15 cellular contexts compared by ENCODE assay signal in the genomic region with DNA sequence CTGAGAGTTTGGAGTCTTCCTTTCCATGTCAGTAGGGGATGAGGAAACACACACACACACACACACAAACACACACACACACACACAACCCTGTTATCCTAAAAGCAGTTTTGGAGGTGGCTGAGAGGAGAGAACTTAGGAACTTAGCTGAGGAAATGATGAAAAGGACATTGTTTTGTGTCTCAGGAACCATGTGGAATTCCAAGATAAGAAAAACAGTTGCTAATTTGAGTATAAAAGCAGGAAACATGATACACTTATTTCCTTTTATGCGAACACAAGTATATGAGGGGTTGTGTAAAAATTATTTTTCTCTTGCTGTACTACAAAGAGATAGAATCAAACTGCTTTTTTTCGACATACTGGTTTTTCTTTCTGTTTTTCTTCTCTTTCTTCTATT. TPM values are rescaled to one million over a fixed set of nuclear protein-coding genes. Genes with fewer than 3 reads are reported as not detected.
DNase-seq lines count a peak whose midpoint lies in the region; ATAC-seq and TF ChIP-seq lines count a peak whose summit lies in the region.
"Had no signal": no experiment of that assay in that cellular context is flagged by ENCODE, and none has a peak within 500 bp of the region (broad histone marks: within the 10 kb centered on the region; RNA-seq: fewer than 3 reads in every experiment).

A gene with protein sequence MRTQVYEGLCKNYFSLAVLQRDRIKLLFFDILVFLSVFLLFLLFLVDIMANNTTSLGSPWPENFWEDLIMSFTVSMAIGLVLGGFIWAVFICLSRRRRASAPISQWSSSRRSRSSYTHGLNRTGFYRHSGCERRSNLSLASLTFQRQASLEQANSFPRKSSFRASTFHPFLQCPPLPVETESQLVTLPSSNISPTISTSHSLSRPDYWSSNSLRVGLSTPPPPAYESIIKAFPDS (plus strand): TSS at position 264 of the 400 bp plus-strand sequence. CDS start 6 bp downstream, at position 270.

- H3K27me3 Mint-ChIP-seq in mesothelial cell of epicardium (ENCODE audit: low read depth): no peaks in the 10 kb centered on the region

- H3K4me1 ChIP-seq in SK-N-SH (ENCODE audit: control insufficient read depth in 1 of 2, insufficient read depth in 2 of 2, low read depth in 1 of 2, low read length in 1 of 2): no peaks in the 10 kb centered on the region; a peak in 2 of 4 replicates
- H3K4me1 ChIP-seq in urinary bladder (ENCODE audit: insufficient read depth): no peaks in the 10 kb centered on the region

- peak within 1 kb of the TSS; percentile 62 to 92; a peak in 3 of 4 replicates for H3K27ac ChIP-seq in SK-N-SH (ENCODE audit: low read depth in 2 of 2, low read length in 1 of 2)
- no peak within 1 kb of the TSS for H3K27ac ChIP-seq in urinary bladder (ENCODE audit: low read depth)
- H3K27ac ChIP-seq: 22Rv1 had no signal

- H3K4me3 ChIP-seq in SK-N-SH (ENCODE audit: low read depth in 2 of 2, low read length in 1 of 2) (peak within 1 kb of the TSS; percentile 31 to 49; a peak in 2 of 4 replicates), fibroblast of the aortic adventitia (ENCODE audit: low read depth, low read length) (peak within 1 kb of the TSS; percentile 40), urinary bladder (ENCODE audit: low read depth, low read length) (no peak within 1 kb of the TSS)

- peak within 1 kb of the TSS; percentile 36 for H3K4me3 Mint-ChIP-seq in mesothelial cell of epicardium
- H3K4me3 Mint-ChIP-seq: brain; T-helper 1 cell treated with Interleukin-12 subunit alpha and Interleukin-12 subunit beta and Interleukin-4 antibody, amounts not matched to agents 30 μg/mL and 1 μg/mL, for 36 hours had no signal

- H3K27ac Mint-ChIP-seq in mesothelial cell of epicardium: no peak within 1 kb of the TSS
- H3K27ac Mint-ChIP-seq: brain; T-helper 1 cell treated with Interleukin-12 subunit alpha and Interleukin-12 subunit beta and Interleukin-4 antibody, amounts not matched to agents 30 μg/mL and 1 μg/mL, for 36 hours had no signal

- no peaks in the 10 kb centered on the region for H3K36me3 ChIP-seq in SK-N-SH (replicated peaks in 1 of 2; ENCODE audit: control insufficient read depth in 1 of 2, insufficient read depth in 2 of 2, low read length in 1 of 2)
- H3K36me3 ChIP-seq in urinary bladder (ENCODE audit: insufficient read depth): no peaks in the 10 kb centered on the region

- peaks cover 48% of the 10 kb centered on the region for H3K79me2 ChIP-seq in SK-N-SH (ENCODE audit: insufficient read depth)

- no peaks in the 10 kb centered on the region for H3K27me3 ChIP-seq in SK-N-SH (ENCODE audit: insufficient read depth)

- DNase-seq in SK-N-SH (no peak), fibroblast of the aortic adventitia (ENCODE audit: low read depth) (peak; percentile 62), mesothelial cell of epicardium (ENCODE audit: low spot score in 2 of 2, unreplicated experiment in 2 of 2) (no peak), RPMI8226 (no peak), NOMO-1 treated with dmso at 0.1 percent for 144 hours (lab: John Stamatoyannopoulos, UW; ENCODE audit: unreplicated experiment) (no peak), NOMO-1 (lab: John Stamatoyannopoulos, UW; ENCODE audit: unreplicated experiment in 2 of 2) (no peak)
- DNase-seq: activated CD4-positive, alpha-beta T cell treated with anti-CD3 and anti-CD28 coated beads, Interleukin-2, amount 50 U/mL, for 1 hour; NCI-H1105 treated with DMSO at 0.1 percent for 48 hours; NCI-H446 had no signal

- H3K9me2 ChIP-seq in SK-N-SH: no peaks in the 10 kb centered on the region

- peak within 1 kb of the TSS; percentile 88 for H2AFZ ChIP-seq in SK-N-SH (ENCODE audit: low read depth)

- H3F3A ChIP-seq in SK-N-SH (replicated peaks; ENCODE audit: insufficient read depth): peaks cover 30% of the 10 kb centered on the region

- peak within 1 kb of the TSS; percentile 66 for H3K4me2 ChIP-seq in SK-N-SH

- POLR2A ChIA-PET in SK-N-SH (lab: Yijun Ruan, JAX): no interaction called here

- H3K9me3 Mint-ChIP-seq in mesothelial cell of epicardium: peaks cover 3% of the 10 kb centered on the region
- H3K9me3 Mint-ChIP-seq: brain; T-helper 1 cell treated with Interleukin-12 subunit alpha and Interleukin-12 subunit beta and Interleukin-4 antibody, amounts not matched to agents 30 μg/mL and 1 μg/mL, for 36 hours had no signal

- no peak; the same call in 2 of the 3 replicates for ATAC-seq in SK-N-SH treated with all-trans-retinoic acid at 6 μM for 48 hours

- CTCF ChIA-PET in SK-N-SH (lab: Yijun Ruan, JAX): no interaction called here

- no peaks in the 10 kb centered on the region for H3K36me3 Mint-ChIP-seq in mesothelial cell of epicardium
- H3K36me3 Mint-ChIP-seq: brain had no signal

- no peak for TF ChIP-seq CTCF in SK-N-SH (IDR thresholded peaks at IDR 0.05)
- no peak for TF ChIP-seq CTCF in fibroblast of the aortic adventitia (IDR thresholded peaks at IDR 0.05; ENCODE audit: insufficient read depth, low read length)
- TF ChIP-seq CTCF in mesothelial cell of epicardium (IDR thresholded peaks at IDR 0.05; ENCODE audit: unreplicated experiment): no peak

- peaks cover 16% of the 10 kb centered on the region for H3K4me1 Mint-ChIP-seq in mesothelial cell of epicardium
- H3K4me1 Mint-ChIP-seq: brain had no signal

- TF ChIP-seq RAD21 in SK-N-SH (IDR thresholded peaks at IDR 0.05; ENCODE audit: low read length): no peak

- 39% methylated on average over 2 of the region's 2 CpGs for WGBS in SK-N-SH (ENCODE audit: low lambda C conversion rate)
- WGBS in urinary bladder: 63% methylated on average over 2 of the region's 2 CpGs

- no peaks in the 10 kb centered on the region for H4K20me1 ChIP-seq in SK-N-SH (ENCODE audit: insufficient read depth)

- TF ChIP-seq EP300 in SK-N-SH (IDR thresholded peaks at IDR 0.05; ENCODE audit: borderline replicate concordance in 1 of 2, low read depth in 1 of 2, low read length in 1 of 2): no peak

- H3K9me3 ChIP-seq in SK-N-SH: no peaks in the 10 kb centered on the region

- peak within 1 kb of the TSS; percentile 80 for H3K9ac ChIP-seq in SK-N-SH

TF ChIP-seq in SK-N-SH, 30 proteins besides CTCF, POLR2A, EP300 and RAD21 (continues in another document):
- TF ChIP-seq FOSL2 (IDR thresholded peaks at IDR 0.05; ENCODE audit: borderline replicate concordance, low read depth) (no peak), RXRA (IDR thresholded peaks at IDR 0.05; ENCODE audit: borderline replicate concordance, low read depth) (no peak), FOXM1 (IDR thresholded peaks at IDR 0.05; ENCODE audit: low read depth) (no peak), NFIC (IDR thresholded peaks at IDR 0.05; ENCODE audit: borderline replicate concordance) (no peak), FOXJ3 (CRISPR knock-in tag; IDR thresholded peaks at IDR 0.05) (no peak)

TF ChIP-seq in SK-N-SH treated with all-trans-retinoic acid at 6 μM for 48 hours, 23 proteins besides CTCF, POLR2A, EP300 and RAD21 (continues in another document):
- TF ChIP-seq ZNF565 (CRISPR knock-in tag; conservative IDR thresholded peaks at IDR 0.05; ENCODE audit: low read depth): no peak
- no peak for TF ChIP-seq BACH2 (CRISPR knock-in tag; IDR thresholded peaks at IDR 0.05; ENCODE audit: borderline replicate concordance)
- TF ChIP-seq, protein P1, sequence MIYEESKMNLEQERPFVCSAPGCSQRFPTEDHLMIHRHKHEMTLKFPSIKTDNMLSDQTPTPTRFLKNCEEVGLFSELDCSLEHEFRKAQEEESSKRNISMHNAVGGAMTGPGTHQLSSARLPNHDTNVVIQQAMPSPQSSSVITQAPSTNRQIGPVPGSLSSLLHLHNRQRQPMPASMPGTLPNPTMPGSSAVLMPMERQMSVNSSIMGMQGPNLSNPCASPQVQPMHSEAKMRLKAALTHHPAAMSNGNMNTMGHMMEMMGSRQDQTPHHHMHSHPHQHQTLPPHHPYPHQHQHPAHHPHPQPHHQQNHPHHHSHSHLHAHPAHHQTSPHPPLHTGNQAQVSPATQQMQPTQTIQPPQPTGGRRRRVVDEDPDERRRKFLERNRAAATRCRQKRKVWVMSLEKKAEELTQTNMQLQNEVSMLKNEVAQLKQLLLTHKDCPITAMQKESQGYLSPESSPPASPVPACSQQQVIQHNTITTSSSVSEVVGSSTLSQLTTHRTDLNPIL (CRISPR knock-in tag; IDR thresholded peaks at IDR 0.05; ENCODE audit: low read depth): no peak
- TF ChIP-seq ZFP3 (CRISPR knock-in tag; IDR thresholded peaks at IDR 0.05): no peak
- TF ChIP-seq ARNTL (CRISPR knock-in tag; IDR thresholded peaks at IDR 0.05; ENCODE audit: borderline replicate concordance, low read depth): no peak
- TF ChIP-seq GLIS3 (CRISPR knock-in tag; IDR thresholded peaks at IDR 0.05): no peak
- no peak for TF ChIP-seq CSDC2 (CRISPR knock-in tag; IDR thresholded peaks at IDR 0.05)
- TF ChIP-seq, protein P2, sequence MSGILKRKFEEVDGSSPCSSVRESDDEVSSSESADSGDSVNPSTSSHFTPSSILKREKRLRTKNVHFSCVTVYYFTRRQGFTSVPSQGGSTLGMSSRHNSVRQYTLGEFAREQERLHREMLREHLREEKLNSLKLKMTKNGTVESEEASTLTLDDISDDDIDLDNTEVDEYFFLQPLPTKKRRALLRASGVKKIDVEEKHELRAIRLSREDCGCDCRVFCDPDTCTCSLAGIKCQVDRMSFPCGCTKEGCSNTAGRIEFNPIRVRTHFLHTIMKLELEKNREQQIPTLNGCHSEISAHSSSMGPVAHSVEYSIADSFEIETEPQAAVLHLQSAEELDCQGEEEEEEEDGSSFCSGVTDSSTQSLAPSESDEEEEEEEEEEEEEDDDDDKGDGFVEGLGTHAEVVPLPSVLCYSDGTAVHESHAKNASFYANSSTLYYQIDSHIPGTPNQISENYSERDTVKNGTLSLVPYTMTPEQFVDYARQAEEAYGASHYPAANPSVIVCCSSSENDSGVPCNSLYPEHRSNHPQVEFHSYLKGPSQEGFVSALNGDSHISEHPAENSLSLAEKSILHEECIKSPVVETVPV (CRISPR knock-in tag; IDR thresholded peaks at IDR 0.05): no peak
- no peak for TF ChIP-seq ISL1 (CRISPR knock-in tag; IDR thresholded peaks at IDR 0.05)
- no peak for TF ChIP-seq OSR1 (CRISPR knock-in tag; IDR thresholded peaks at IDR 0.05)

RNA-seq across cellular contexts. Expression of the gene that starts here (rescaled TPM):
- 7.6 and 15.4 TPM in 2 replicates for polyA plus RNA-seq in SK-N-SH (2012; rRNA removed)
- 12.7 and 15.0 TPM in 2 replicates for polyA plus RNA-seq in SK-N-SH (2012; cell fraction: cytosol; rRNA removed)
- polyA plus RNA-seq in SK-N-SH (2012; cell fraction: nucleus; rRNA removed): 4.0 and 9.9 TPM in 2 replicates
- 0.65 and 2.6 TPM in 2 replicates for total RNA-seq in fibroblast of the aortic adventitia (ENCODE audit: low replicate concordance)
- total RNA-seq in mesothelial cell of epicardium: 1.6 to 2.3 TPM (median 2.0 TPM) in 3 replicates
- 25.1 TPM for total RNA-seq in urinary bladder
- polyA plus RNA-seq in urinary bladder: 10.6 TPM
- total RNA-seq: myocyte had no signal
